17 cellular contexts compared by ENCODE assay signal in the genomic region with DNA sequence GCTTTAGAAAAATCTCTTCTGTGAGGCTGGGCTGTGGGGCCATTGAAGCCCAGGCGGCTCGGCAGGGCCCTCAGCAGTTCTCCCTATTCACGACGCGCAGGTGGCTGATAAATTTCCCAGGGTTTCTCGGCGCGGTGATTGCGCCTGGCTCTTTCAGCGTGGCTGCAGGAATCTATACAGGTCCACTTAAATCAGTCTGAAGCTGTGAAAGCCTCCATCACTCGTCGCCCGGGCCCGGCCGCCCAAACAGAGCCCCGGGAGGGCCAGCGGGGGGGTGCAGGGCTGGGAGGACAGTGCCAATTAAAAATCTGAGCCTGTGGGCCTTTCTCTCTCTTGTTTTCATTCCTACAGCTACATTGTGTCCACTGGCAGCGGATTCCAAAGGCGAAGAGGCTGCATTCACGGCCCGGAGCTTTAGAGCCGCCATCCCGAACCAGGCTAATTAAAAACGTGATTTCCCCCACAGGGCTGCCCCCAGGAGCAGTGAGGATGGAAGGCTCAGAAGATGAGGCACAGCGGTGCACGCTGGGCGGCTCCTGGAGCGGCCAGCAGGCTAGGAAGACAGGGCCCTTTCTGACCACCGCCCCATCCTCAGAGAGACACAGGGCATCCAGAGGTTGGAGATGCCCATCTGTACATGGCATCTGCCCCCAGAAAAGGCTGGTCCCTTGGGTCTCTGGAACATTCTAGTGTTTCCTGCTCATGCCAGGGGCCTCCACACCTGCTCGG.
DNase-seq lines count a peak whose midpoint lies in the region; ATAC-seq and TF ChIP-seq lines count a peak whose summit lies in the region.
"Had no signal": no experiment of that assay in that cellular context is flagged by ENCODE, and none has a peak within 500 bp of the region (broad histone marks: within the 10 kb centered on the region; RNA-seq: fewer than 3 reads in every experiment).

No MANE protein-coding gene starts in this region.

- H3K36me3 Mint-ChIP-seq in CD4-positive, CD25-positive, alpha-beta regulatory T cell, result peaks cover 5% of the 10 kb centered on the region
- H3K36me3 Mint-ChIP-seq in central memory CD8-positive, alpha-beta T cell (ENCODE audit: insufficient read depth), result peaks cover 33% of the 10 kb centered on the region
- H3K36me3 Mint-ChIP-seq in nephron (ENCODE audit: low read depth), result no peaks in the 10 kb centered on the region
- H3K36me3 Mint-ChIP-seq: mesothelial cell of epicardium had no signal

- H3K4me1 Mint-ChIP-seq in CD4-positive, CD25-positive, alpha-beta regulatory T cell, result peaks cover 14 to 93% (median 55%) of the 10 kb centered on the region in 4 donors
- peaks cover 90% of the 10 kb centered on the region for H3K4me1 Mint-ChIP-seq in central memory CD8-positive, alpha-beta T cell
- peaks cover 57% of the 10 kb centered on the region for H3K4me1 Mint-ChIP-seq in nephron
- H3K4me1 Mint-ChIP-seq in stimulated activated naive CD8-positive, alpha-beta T cell treated with anti-CD3 and anti-CD28 coated beads, Interleukin-15, amount 100 ng/mL, for 72 hours, result peaks cover 76% of the 10 kb centered on the region

- no peaks in the 10 kb centered on the region for H3K9me3 ChIP-seq in CD4-positive, CD25-positive, alpha-beta regulatory T cell (ENCODE audit: control insufficient read depth in 2 of 2, low read length in 2 of 2)
- no peaks in the 10 kb centered on the region for H3K9me3 ChIP-seq in aorta (ENCODE audit: control insufficient read depth, low read length)

- no peaks in the 10 kb centered on the region for H3K27me3 ChIP-seq in CD4-positive, CD25-positive, alpha-beta regulatory T cell (ENCODE audit: control insufficient read depth, insufficient read depth, low read length)
- H3K27me3 ChIP-seq in aorta (ENCODE audit: control insufficient read depth in 1 of 2, insufficient read depth in 2 of 2, low read length in 1 of 2), result no peaks in the 10 kb centered on the region

- H3K4me1 ChIP-seq in CD4-positive, CD25-positive, alpha-beta regulatory T cell (ENCODE audit: control insufficient read depth, insufficient read depth, low read length, poor library complexity, severe bottlenecking), result peaks cover 91% of the 10 kb centered on the region
- H3K4me1 ChIP-seq in aorta (ENCODE audit: control insufficient read depth in 1 of 2, insufficient read depth in 2 of 2, low read length in 2 of 2), result no peaks in the 10 kb centered on the region

- peaks cover 0 to 2% (median 0%) of the 10 kb centered on the region in 7 donors for H3K9me3 Mint-ChIP-seq in CD4-positive, CD25-positive, alpha-beta regulatory T cell
- no peaks in the 10 kb centered on the region for H3K9me3 Mint-ChIP-seq in central memory CD8-positive, alpha-beta T cell
- H3K9me3 Mint-ChIP-seq in nephron, result no peaks in the 10 kb centered on the region
- no peaks in the 10 kb centered on the region for H3K9me3 Mint-ChIP-seq in stimulated activated naive CD8-positive, alpha-beta T cell treated with anti-CD3 and anti-CD28 coated beads, Interleukin-15, amount 100 ng/mL, for 72 hours
- H3K9me3 Mint-ChIP-seq: activated T-helper 2 cell treated with anti-CD3 and anti-CD28 coated beads, Interferon-gamma antibody, Interleukin-2, Interleukin-4, amounts not matched to agents 10 μg/mL and 5 μg/mL and 100 μg/mL, durations not matched to agents 14 hours and 24 hours and 36 hours; mesothelial cell of epicardium had no signal

- H3K4me3 ChIP-seq in CD4-positive, CD25-positive, alpha-beta regulatory T cell (ENCODE audit: low read depth, low read length), result no peak overlapping the region
- H3K4me3 ChIP-seq in aorta (ENCODE audit: low read length in 2 of 2), result no peak overlapping the region
- H3K4me3 ChIP-seq: coronary artery, PC-9 had no signal

- DNase-seq in CD4-positive, CD25-positive, alpha-beta regulatory T cell, result no peak
- DNase-seq in NCI-H1092 treated with DMSO at 0.1 percent for 48 hours (lab: John Stamatoyannopoulos, UW) (peak; percentile 61), mucosa of gallbladder (ENCODE audit: low spot score) (no peak), aorta (no peak)
- DNase-seq in central memory CD8-positive, alpha-beta T cell (ENCODE audit: low spot score in 2 of 2), result no peak
- DNase-seq in activated CD4-positive, alpha-beta T cell treated with anti-CD3 and anti-CD28 coated beads for 48 hours, result no peak
- no peak for DNase-seq in stimulated activated naive CD8-positive, alpha-beta T cell treated with anti-CD3 and anti-CD28 coated beads, Interleukin-15, amount 100 ng/mL, for 72 hours
- DNase-seq: DMS 273 treated with DMSO at 0.1 percent for 48 hours, erythroblast, NCI-H1436, NCI-H510A, PC-9 had no signal

- H3K27ac Mint-ChIP-seq in CD4-positive, CD25-positive, alpha-beta regulatory T cell, result peak overlapping the region; percentile 69 to 93 (median 83)
- H3K27ac Mint-ChIP-seq in central memory CD8-positive, alpha-beta T cell (ENCODE audit: low read depth), result peak overlapping the region; percentile 99
- peak overlapping the region; percentile 49 to 72 (median 53) for H3K27ac Mint-ChIP-seq in nephron
- H3K27ac Mint-ChIP-seq in stimulated activated naive CD8-positive, alpha-beta T cell treated with anti-CD3 and anti-CD28 coated beads, Interleukin-15, amount 100 ng/mL, for 72 hours, result peak overlapping the region in 1 of 2 donors; percentile 74
- H3K27ac Mint-ChIP-seq: activated T-helper 2 cell treated with anti-CD3 and anti-CD28 coated beads, Interferon-gamma antibody, Interleukin-2, Interleukin-4, amounts not matched to agents 10 μg/mL and 5 μg/mL and 100 μg/mL, durations not matched to agents 14 hours and 24 hours and 36 hours; mesothelial cell of epicardium had no signal

- peak overlapping the region; percentile 2 for H3K27ac ChIP-seq in CD4-positive, CD25-positive, alpha-beta regulatory T cell (ENCODE audit: insufficient read depth, low read length, poor library complexity, severe bottlenecking)
- no peak overlapping the region for H3K27ac ChIP-seq in aorta (ENCODE audit: low read depth in 1 of 2, low read length in 2 of 2)
- H3K27ac ChIP-seq: KMS-11, PC-9 had no signal

- peaks cover 7% of the 10 kb centered on the region for H3K36me3 ChIP-seq in CD4-positive, CD25-positive, alpha-beta regulatory T cell (ENCODE audit: control insufficient read depth, insufficient read depth, low read length)
- no peaks in the 10 kb centered on the region for H3K36me3 ChIP-seq in aorta (ENCODE audit: control insufficient read depth in 1 of 2, insufficient read depth in 2 of 2, low read length in 1 of 2)

- no peak overlapping the region for H3K4me3 Mint-ChIP-seq in CD4-positive, CD25-positive, alpha-beta regulatory T cell
- H3K4me3 Mint-ChIP-seq in central memory CD8-positive, alpha-beta T cell, result no peak overlapping the region
- H3K4me3 Mint-ChIP-seq in nephron, result no peak overlapping the region
- no peak overlapping the region for H3K4me3 Mint-ChIP-seq in stimulated activated naive CD8-positive, alpha-beta T cell treated with anti-CD3 and anti-CD28 coated beads, Interleukin-15, amount 100 ng/mL, for 72 hours
- H3K4me3 Mint-ChIP-seq: mesothelial cell of epicardium had no signal

- no peak for TF ChIP-seq CTCF in nephron (IDR thresholded peaks at IDR 0.05; ENCODE audit: unreplicated experiment in 3 of 3)

- 94 to 95% methylated on average over 30 of the region's 30 CpGs for WGBS in aorta, 2 donors

- no peak for ATAC-seq in CD4-positive, CD25-positive, alpha-beta regulatory T cell (ENCODE audit: low read depth in 2 of 2)
- ATAC-seq in central memory CD8-positive, alpha-beta T cell (replicated peaks; ENCODE audit: extremely low read depth, poor library complexity, severe bottlenecking), result no peak
- no peak for ATAC-seq in aorta (ENCODE audit: low FRiP score)
- ATAC-seq in stimulated activated naive CD8-positive, alpha-beta T cell treated with anti-CD3 and anti-CD28 coated beads, Interleukin-15, amount 100 ng/mL, for 72 hours, result no peak

- H3K27me3 Mint-ChIP-seq in CD4-positive, CD25-positive, alpha-beta regulatory T cell, result no peaks in the 10 kb centered on the region
- no peaks in the 10 kb centered on the region for H3K27me3 Mint-ChIP-seq in central memory CD8-positive, alpha-beta T cell
- no peaks in the 10 kb centered on the region for H3K27me3 Mint-ChIP-seq in nephron (ENCODE audit: low read depth)
- H3K27me3 Mint-ChIP-seq in stimulated activated naive CD8-positive, alpha-beta T cell treated with anti-CD3 and anti-CD28 coated beads, Interleukin-15, amount 100 ng/mL, for 72 hours, result no peaks in the 10 kb centered on the region

- intact Hi-C loops in aorta (cut with DNase I), result no loop called here
